ENCODE assay signal across 34 cellular contexts in the genomic region with DNA sequence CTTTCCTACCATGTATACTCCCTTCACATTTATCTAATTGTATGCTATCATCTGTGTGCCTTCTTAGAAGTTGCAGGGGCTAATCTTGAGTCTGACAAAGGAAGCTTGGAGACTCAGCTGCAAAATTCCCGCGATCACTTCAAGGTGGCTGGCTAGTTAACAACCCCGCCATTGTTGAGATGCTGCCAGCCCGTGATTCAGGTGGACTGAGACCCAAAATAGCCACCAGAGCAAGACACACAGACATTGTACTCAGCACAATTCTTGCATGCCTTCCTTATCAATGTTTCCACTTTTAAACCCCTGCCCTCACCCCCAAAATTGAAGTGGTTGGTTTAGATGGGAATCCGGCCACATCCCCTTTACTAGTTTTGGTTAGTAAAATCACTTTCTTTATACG.
"Had no signal": no experiment of that assay in that cellular context is flagged by ENCODE, and none has a peak within 500 bp of the region (broad histone marks: within the 10 kb centered on the region; RNA-seq: fewer than 3 reads in every experiment).

No MANE protein-coding gene starts in this region.

- H3K27me3 Mint-ChIP-seq: activated CD4-positive, alpha-beta T cell treated with anti-CD3 and anti-CD28 coated beads, Interleukin-2, amount 10 ng/mL, durations not matched to agents 24 days and 14 days; activated CD8-positive, alpha-beta T cell treated with anti-CD3 and anti-CD28 coated beads for 36 hours; activated naive CD8-positive, alpha-beta T cell treated with anti-CD3 and anti-CD28 coated beads, Interleukin-2, amount 10 ng/mL, durations not matched to agents 7 days and 5 days; activated T-helper 17 cell treated with anti-CD3 and anti-CD28 coated beads, Interleukin-2, amount 50 U/mL, for 72 hours had no signal

- H3K36me3 ChIP-seq: ascending aorta, MG63 had no signal

- H3K27ac Mint-ChIP-seq: activated CD4-positive, alpha-beta T cell treated with anti-CD3 and anti-CD28 coated beads, Interleukin-2, amount 10 ng/mL, durations not matched to agents 24 days and 14 days; activated CD8-positive, alpha-beta T cell treated with anti-CD3 and anti-CD28 coated beads for 36 hours; activated naive CD8-positive, alpha-beta T cell treated with anti-CD3 and anti-CD28 coated beads, Interleukin-2, amount 10 ng/mL, durations not matched to agents 7 days and 5 days; activated T-cell treated with anti-CD3 and anti-CD28 coated beads, Interleukin-2, amount 50 U/mL, for 72 hours; activated T-helper 17 cell treated with anti-CD3 and anti-CD28 coated beads, Interleukin-2, amount 50 U/mL, for 72 hours had no signal

- H3K36me3 Mint-ChIP-seq: activated naive CD8-positive, alpha-beta T cell treated with anti-CD3 and anti-CD28 coated beads, Interleukin-2, amount 10 ng/mL, durations not matched to agents 7 days and 5 days had no signal

- H3K27ac ChIP-seq: ascending aorta, VCaP had no signal

- H3K4me1 Mint-ChIP-seq: activated CD4-positive, alpha-beta T cell treated with anti-CD3 and anti-CD28 coated beads, Interleukin-2, amount 10 ng/mL, durations not matched to agents 24 days and 14 days; activated naive CD8-positive, alpha-beta T cell treated with anti-CD3 and anti-CD28 coated beads, Interleukin-2, amount 10 ng/mL, durations not matched to agents 7 days and 5 days; activated T-helper 17 cell treated with anti-CD3 and anti-CD28 coated beads, Interleukin-2, amount 50 U/mL, for 72 hours had no signal

- H3K9me3 ChIP-seq: ascending aorta, MG63 had no signal

- H3K4me1 ChIP-seq: ascending aorta had no signal

- DNase-seq: activated CD4-positive, alpha-beta T cell treated with anti-CD3 and anti-CD28 coated beads for 1 hour; activated CD4-positive, alpha-beta T cell treated with anti-CD3 and anti-CD28 coated beads, Interleukin-2, amount 10 ng/mL, durations not matched to agents 24 days and 14 days; activated CD4-positive, alpha-beta T cell treated with anti-CD3 and anti-CD28 coated beads, Interleukin-2, amount 50 U/mL, for 4 hours; activated CD4-positive, CD25-positive, alpha-beta regulatory T cell; activated CD8-positive, alpha-beta T cell treated with anti-CD3 and anti-CD28 coated beads for 36 hours; activated effector memory CD4-positive, alpha-beta T cell treated with anti-CD3 and anti-CD28 coated beads, Interleukin-2, amount 50 U/mL, for 16 hours; activated naive CD4-positive, alpha-beta T cell; activated naive CD4-positive, alpha-beta T cell treated with anti-CD3 and anti-CD28 coated beads, Interleukin-2, amount 50 U/mL, for 16 hours; activated naive CD8-positive, alpha-beta T cell treated with anti-CD3 and anti-CD28 coated beads, Interleukin-2, amount 10 ng/mL, durations not matched to agents 7 days and 5 days; activated T-cell treated with anti-CD3 and anti-CD28 coated beads, Interleukin-2, amount 50 U/mL, for 1 hour; activated T-cell treated with anti-CD3 and anti-CD28 coated beads, Interleukin-2, amount 50 U/mL, for 72 hours; amygdala; Kasumi-1; KG1; MG63; NCI-H1048; NCI-H1105 treated with DMSO at 0.1 percent for 48 hours; NCI-H1436; NCI-H1694; NCI-H1930; NCI-H2081 treated with DMSO at 0.1 percent for 48 hours; NCI-H2171 treated with DMSO at 0.1 percent for 48 hours; NCI-H2227 treated with DMSO at 0.1 percent for 48 hours; NCI-H446 treated with DMSO at 0.1 percent for 48 hours; NCI-H524; SIG-M5; SW 1271; T-helper 1 cell; T-helper 2 cell; T-helper 9 cell had no signal

- H3K4me3 ChIP-seq: ascending aorta, MG63 had no signal

- H3K27me3 ChIP-seq: ascending aorta, MG63 had no signal

- H3K4me3 Mint-ChIP-seq: activated CD4-positive, alpha-beta T cell treated with anti-CD3 and anti-CD28 coated beads, Interleukin-2, amount 10 ng/mL, durations not matched to agents 24 days and 14 days; activated CD8-positive, alpha-beta T cell treated with anti-CD3 and anti-CD28 coated beads for 36 hours; activated naive CD8-positive, alpha-beta T cell treated with anti-CD3 and anti-CD28 coated beads, Interleukin-2, amount 10 ng/mL, durations not matched to agents 7 days and 5 days; activated T-cell treated with anti-CD3 and anti-CD28 coated beads, Interleukin-2, amount 50 U/mL, for 72 hours; activated T-helper 17 cell treated with anti-CD3 and anti-CD28 coated beads, Interleukin-2, amount 50 U/mL, for 72 hours had no signal

- ATAC-seq: activated CD8-positive, alpha-beta T cell treated with anti-CD3 and anti-CD28 coated beads for 36 hours; activated T-cell treated with anti-CD3 and anti-CD28 coated beads, Interleukin-2, amount 50 U/mL, for 72 hours; activated T-helper 17 cell treated with anti-CD3 and anti-CD28 coated beads, Interleukin-2, amount 50 U/mL, for 72 hours; Panc1 had no signal
